ENCODE assay signal across 9 cellular contexts in genomic region chr16:68396481-68396880, GRCh38. TPM values are rescaled to one million over a fixed set of nuclear protein-coding genes. Genes with fewer than 3 reads are reported as not detected.
DNase-seq lines count a peak whose midpoint lies in the region; FAIRE-seq and TF ChIP-seq lines count a peak whose summit lies in the region.
"Had no signal": no experiment of that assay in that cellular context is flagged by ENCODE, and none has a peak within 500 bp of the region (broad histone marks: within the 10 kb centered on the region; RNA-seq: fewer than 3 reads in every experiment).

No MANE protein-coding gene starts in this region.

- no peaks in the 10 kb centered on the region for H3K36me3 ChIP-seq in hepatocyte (replicated peaks; ENCODE audit: insufficient read depth, low read depth)

- H2AFZ ChIP-seq in hepatocyte, result no peak overlapping the region

- H3K9me2 ChIP-seq in hepatocyte (replicated peaks; ENCODE audit: insufficient read depth), result no peaks in the 10 kb centered on the region

- H4K20me1 ChIP-seq in hepatocyte (ENCODE audit: insufficient read depth, poor library complexity, severe bottlenecking), result no peaks in the 10 kb centered on the region

- peak; percentile 53 for TF ChIP-seq CTCF in hepatocyte (IDR thresholded peaks at IDR 0.05; ENCODE audit: poor library complexity)

- WGBS in hepatocyte (ENCODE audit: low lambda C conversion rate, missing lambda C conversion rate), result 47% methylated on average over 6 of the region's 6 CpGs

- no peaks in the 10 kb centered on the region for H3K79me2 ChIP-seq in hepatocyte

- H3K27me3 ChIP-seq in hepatocyte, result no peaks in the 10 kb centered on the region

- H3K4me2 ChIP-seq in hepatocyte, result no peak overlapping the region

- no peaks in the 10 kb centered on the region for H3K4me1 ChIP-seq in hepatocyte (ENCODE audit: insufficient read depth)

- no peak overlapping the region for H3K4me3 ChIP-seq in hepatocyte

- DNase-seq in SIG-M5 treated with dmso at 0.1 percent for 504 hours (lab: John Stamatoyannopoulos, UW; ENCODE audit: unreplicated experiment) (peak; percentile 25), SIG-M5 (lab: John Stamatoyannopoulos, UW) (no peak), NCI-H774 (lab: John Stamatoyannopoulos, UW) (peak; percentile 24), hepatocyte (ENCODE audit: low spot score) (peak; percentile 51), dedifferentiated amniotic fluid mesenchymal stem cell (ENCODE audit: extremely low spot score) (no peak), frontal cortex (ENCODE audit: low spot score in 2 of 2) (no peak)
- DNase-seq in activated gamma-delta T cell treated with anti-CD3 and anti-CD28 coated beads, Interleukin-2, amount 50 U/mL, for 16 hours (ENCODE audit: low read depth), result peak; percentile 27
- DNase-seq in stimulated activated CD4-positive, alpha-beta T cell treated with anti-CD3 and anti-CD28 coated beads, TNF-alpha, amount 100 ng/mL, for 1 hour (ENCODE audit: low read depth in 3 of 3, low spot score in 1 of 3), result peak in 2 of 3 donors; percentile 14 to 24

- no peak for FAIRE-seq in frontal cortex (lab: Jason Lieb, UNC)
- FAIRE-seq: endometrium had no signal

- no peak overlapping the region for H3K27ac ChIP-seq in hepatocyte

- H3K9me3 ChIP-seq in hepatocyte (ENCODE audit: low read depth), result no peaks in the 10 kb centered on the region

RNA-seq across cellular contexts. Expression of gene SMPD3, which starts 51.8 kb away (rescaled TPM):
- total RNA-seq in hepatocyte (6.3 and 8.4 TPM in 2 replicates), frontal cortex (64.8 TPM)
- 5.7 and 9.5 TPM in 2 replicates for polyA plus RNA-seq in hepatocyte

Comparison
In these comparisons a context has a peak if more than half of its experiments do, and no peak if none do; other contexts are left out.
1. DNase-seq: peak in SIG-M5 treated with dmso at 0.1 percent for 504 hours (single experiment), NCI-H774 (single experiment), activated gamma-delta T cell treated with anti-CD3 and anti-CD28 coated beads, Interleukin-2, amount 50 U/mL, for 16 hours (single experiment), hepatocyte (single experiment) and stimulated activated CD4-positive, alpha-beta T cell treated with anti-CD3 and anti-CD28 coated beads, TNF-alpha, amount 100 ng/mL, for 1 hour (2 of 3); none in SIG-M5 (single experiment), dedifferentiated amniotic fluid mesenchymal stem cell (single experiment) and frontal cortex (0 of 2).